25 cellular contexts compared by ENCODE assay signal in the genomic region with DNA sequence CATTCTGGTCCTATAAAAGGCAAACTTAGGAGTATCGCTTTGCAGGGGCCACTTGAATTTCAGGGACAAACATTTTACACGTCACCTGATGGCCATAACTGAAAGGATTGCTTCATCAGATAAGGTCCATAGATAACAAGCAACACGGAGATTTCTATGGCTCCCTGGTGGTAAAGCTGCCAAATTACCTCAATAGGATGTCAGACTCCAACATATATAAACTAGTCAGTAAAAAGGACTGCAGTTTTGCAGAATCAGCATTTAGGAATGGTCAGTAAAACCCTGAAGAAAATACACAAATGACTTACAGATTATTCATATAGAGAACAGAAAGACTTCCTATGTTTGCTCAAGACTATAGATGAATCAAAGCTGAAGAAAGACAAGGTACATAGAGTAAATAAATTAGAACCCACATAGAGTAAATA.
DNase-seq lines count a peak whose midpoint lies in the region; ATAC-seq and TF ChIP-seq lines count a peak whose summit lies in the region.
"Had no signal": no experiment of that assay in that cellular context is flagged by ENCODE, and none has a peak within 500 bp of the region (broad histone marks: within the 10 kb centered on the region; RNA-seq: fewer than 3 reads in every experiment).

No MANE protein-coding gene starts in this region.

- no peaks in the 10 kb centered on the region for H3K9me3 Mint-ChIP-seq in neural crest cell
- H3K9me3 Mint-ChIP-seq: activated naive CD8-positive, alpha-beta T cell treated with anti-CD3 and anti-CD28 coated beads, Interleukin-2, amount 50 U/mL, for 24 hours; activated T-cell treated with anti-CD3 and anti-CD28 coated beads, Interleukin-2, amount 50 U/mL, for 4 hours; central memory CD8-positive, alpha-beta T cell; dendritic cell treated with granulocyte-macrophage colony-stimulating factor and Interleukin-4, amounts not matched to agents 40 ng/mL and 50 ng/mL, for 4 days; H9; nephron progenitor cell had no signal

- no peaks in the 10 kb centered on the region for H3K27me3 Mint-ChIP-seq in neural crest cell (ENCODE audit: low read depth)
- H3K27me3 Mint-ChIP-seq: activated naive CD8-positive, alpha-beta T cell treated with anti-CD3 and anti-CD28 coated beads, Interleukin-2, amount 50 U/mL, for 24 hours; dendritic cell treated with granulocyte-macrophage colony-stimulating factor and Interleukin-4, amounts not matched to agents 40 ng/mL and 50 ng/mL, for 4 days had no signal

- no peak overlapping the region for H3K27ac ChIP-seq in tibial nerve
- no peak overlapping the region for H3K27ac ChIP-seq in gastroesophageal sphincter
- H3K27ac ChIP-seq in left lung: no peak overlapping the region
- H3K27ac ChIP-seq: esophagus muscularis mucosa, pancreas, right atrium auricular region, spleen, upper lobe of right lung had no signal

- CTCF ChIA-PET in HEK293T (lab: Yijun Ruan, JAX): no interaction called here

- H3K4me3 ChIP-seq in tibial nerve: no peak overlapping the region
- no peak overlapping the region for H3K4me3 ChIP-seq in gastroesophageal sphincter
- no peak overlapping the region for H3K4me3 ChIP-seq in left lung
- H3K4me3 ChIP-seq: esophagus muscularis mucosa, pancreas, right atrium auricular region, spleen, upper lobe of right lung had no signal

- no peak overlapping the region for H3K4me3 Mint-ChIP-seq in neural crest cell
- H3K4me3 Mint-ChIP-seq: activated naive CD8-positive, alpha-beta T cell treated with anti-CD3 and anti-CD28 coated beads, Interleukin-2, amount 50 U/mL, for 24 hours; activated T-cell treated with anti-CD3 and anti-CD28 coated beads, Interleukin-2, amount 50 U/mL, for 4 hours; CD4-positive, CD25-positive, alpha-beta regulatory T cell; central memory CD8-positive, alpha-beta T cell; dendritic cell treated with granulocyte-macrophage colony-stimulating factor and Interleukin-4, amounts not matched to agents 40 ng/mL and 50 ng/mL, for 4 days; H9; nephron progenitor cell had no signal

- ATAC-seq in gastroesophageal sphincter: no peak
- ATAC-seq in left lung: no peak
- ATAC-seq: activated naive CD8-positive, alpha-beta T cell treated with anti-CD3 and anti-CD28 coated beads, Interleukin-2, amount 50 U/mL, for 24 hours; activated T-cell treated with anti-CD3 and anti-CD28 coated beads, Interleukin-2, amount 50 U/mL, for 4 hours; pancreas; upper lobe of right lung had no signal

- H3K36me3 Mint-ChIP-seq in neural crest cell (ENCODE audit: low read depth): no peaks in the 10 kb centered on the region
- H3K36me3 Mint-ChIP-seq: CD4-positive, CD25-positive, alpha-beta regulatory T cell had no signal

- peak; percentile 23 for TF ChIP-seq CTCF in neural crest cell (conservative IDR thresholded peaks at IDR 0.05)
- TF ChIP-seq CTCF in tibial nerve (IDR thresholded peaks at IDR 0.05): no peak
- TF ChIP-seq CTCF in gastroesophageal sphincter (IDR thresholded peaks at IDR 0.05): no peak
- TF ChIP-seq CTCF in left lung (IDR thresholded peaks at IDR 0.05): no peak

- no peak for TF ChIP-seq POLR2A in tibial nerve (IDR thresholded peaks at IDR 0.05)
- no peak for TF ChIP-seq POLR2A in gastroesophageal sphincter (IDR thresholded peaks at IDR 0.05)

- H3K4me1 Mint-ChIP-seq in neural crest cell: peaks cover 7% of the 10 kb centered on the region

- POLR2A ChIA-PET in HEK293T (lab: Yijun Ruan, JAX): no interaction called here

- H3K4me1 ChIP-seq in tibial nerve (no peaks in the 10 kb centered on the region), gastroesophageal sphincter (no peaks in the 10 kb centered on the region), left lung (no peaks in the 10 kb centered on the region)
- H3K4me1 ChIP-seq: pancreas, right atrium auricular region, spleen, upper lobe of right lung had no signal

- peak; percentile 32 for DNase-seq in DMS153 (lab: John Stamatoyannopoulos, UW)
- DNase-seq in HEK293T (ENCODE audit: extremely low spot score): peak; percentile 39
- DNase-seq in NCI-H69 (lab: John Stamatoyannopoulos, UW): peak; percentile 52
- no peak for DNase-seq in neural crest cell (ENCODE audit: low read depth, low spot score)
- no peak for DNase-seq in tibial nerve (ENCODE audit: low spot score in 2 of 2)
- DNase-seq in left lung: no peak
- DNase-seq: activated CD4-positive, alpha-beta T cell treated with anti-CD3 and anti-CD28 coated beads, Interleukin-2, amount 50 U/mL, for 1 hour; activated gamma-delta T cell treated with Interleukin-2 at 50 U/mL for 16 hours; activated naive CD8-positive, alpha-beta T cell treated with anti-CD3 and anti-CD28 coated beads, Interleukin-2, amount 50 U/mL, for 24 hours; activated T-cell treated with anti-CD3 and anti-CD28 coated beads, Interleukin-2, amount 50 U/mL, for 4 hours; CD4-positive, CD25-positive, alpha-beta regulatory T cell; foreskin melanocyte; H9; KG1; NCI-H187; NCI-H526 treated with DMSO at 0.1 percent for 48 hours; nephron progenitor cell; pancreas; spleen; upper lobe of right lung had no signal

- no peak overlapping the region for H3K27ac Mint-ChIP-seq in neural crest cell (ENCODE audit: unreplicated experiment)
- H3K27ac Mint-ChIP-seq: activated naive CD8-positive, alpha-beta T cell treated with anti-CD3 and anti-CD28 coated beads, Interleukin-2, amount 50 U/mL, for 24 hours; dendritic cell treated with granulocyte-macrophage colony-stimulating factor and Interleukin-4, amounts not matched to agents 40 ng/mL and 50 ng/mL, for 4 days; H9; nephron progenitor cell had no signal

- H3K9me3 ChIP-seq in tibial nerve (no peaks in the 10 kb centered on the region), gastroesophageal sphincter (no peaks in the 10 kb centered on the region), left lung (no peaks in the 10 kb centered on the region)
- H3K9me3 ChIP-seq: esophagus muscularis mucosa, pancreas, right atrium auricular region, spleen, upper lobe of right lung had no signal

- intact Hi-C loops in left lung (cut with DNase I): no loop called here

- H3K27me3 ChIP-seq in tibial nerve (no peaks in the 10 kb centered on the region), gastroesophageal sphincter (no peaks in the 10 kb centered on the region), left lung (no peaks in the 10 kb centered on the region)
- H3K27me3 ChIP-seq: esophagus muscularis mucosa, pancreas, right atrium auricular region, spleen, upper lobe of right lung had no signal

- WGBS in tibial nerve, 2 donors: 56 to 63% methylated on average over 3 of the region's 3 CpGs
- 22 to 47% methylated on average over 1 to 3 of the region's 3 CpGs for WGBS in gastroesophageal sphincter (ENCODE audit: low coverage in 1 of 2), 2 donors

- TF ChIP-seq EP300 in tibial nerve (IDR thresholded peaks at IDR 0.05): no peak
- TF ChIP-seq EP300 in gastroesophageal sphincter (IDR thresholded peaks at IDR 0.05): no peak

- no peaks in the 10 kb centered on the region for H3K36me3 ChIP-seq in tibial nerve
- H3K36me3 ChIP-seq in gastroesophageal sphincter: no peaks in the 10 kb centered on the region
- no peaks in the 10 kb centered on the region for H3K36me3 ChIP-seq in left lung
- H3K36me3 ChIP-seq: esophagus muscularis mucosa, pancreas, right atrium auricular region, spleen, upper lobe of right lung had no signal

TF ChIP-seq in HEK293T, 16 proteins besides CTCF, POLR2A, EP300 and RAD21:
- peak; percentile 70; the same call in 1 of the 2 replicates for TF ChIP-seq CTBP1 (IDR thresholded peaks at IDR 0.05; ENCODE audit: borderline replicate concordance)
- no peak for TF ChIP-seq L3MBTL2 (conservative IDR thresholded peaks at IDR 0.05)
- TF ChIP-seq, protein P1, sequence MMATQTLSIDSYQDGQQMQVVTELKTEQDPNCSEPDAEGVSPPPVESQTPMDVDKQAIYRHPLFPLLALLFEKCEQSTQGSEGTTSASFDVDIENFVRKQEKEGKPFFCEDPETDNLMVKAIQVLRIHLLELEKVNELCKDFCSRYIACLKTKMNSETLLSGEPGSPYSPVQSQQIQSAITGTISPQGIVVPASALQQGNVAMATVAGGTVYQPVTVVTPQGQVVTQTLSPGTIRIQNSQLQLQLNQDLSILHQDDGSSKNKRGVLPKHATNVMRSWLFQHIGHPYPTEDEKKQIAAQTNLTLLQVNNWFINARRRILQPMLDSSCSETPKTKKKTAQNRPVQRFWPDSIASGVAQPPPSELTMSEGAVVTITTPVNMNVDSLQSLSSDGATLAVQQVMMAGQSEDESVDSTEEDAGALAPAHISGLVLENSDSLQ (IDR thresholded peaks at IDR 0.05): peak; percentile 77; the same call in 1 of the 2 replicates
- TF ChIP-seq NFRKB (IDR thresholded peaks at IDR 0.05): no peak
- TF ChIP-seq ARNT (IDR thresholded peaks at IDR 0.05): 0 out of 2 replicates have a peak, but pooled peaks have one; percentile 12

Comparison
In these comparisons a context has a peak if more than half of its experiments do, and no peak if none do; other contexts are left out.
1. DNase-seq: peak in DMS153 (single experiment), HEK293T (single experiment) and NCI-H69 (single experiment); none in neural crest cell (single experiment), tibial nerve (0 of 2) and left lung (0 of 2).